In genomic region chr2:118223487-118224136, GRCh38 we compare ENCODE assay signal across 8 cellular contexts.
DNase-seq lines count a peak whose midpoint lies in the region; ATAC-seq and TF ChIP-seq lines count a peak whose summit lies in the region.

No MANE protein-coding gene starts in this region.

- H3K36me3 ChIP-seq in MG63 (no peaks in the 10 kb centered on the region), esophagus squamous epithelium (no peaks in the 10 kb centered on the region), skeletal muscle tissue (ENCODE audit: control insufficient read depth in 3 of 3, insufficient read depth in 3 of 3, low read length in 3 of 3) (no peaks in the 10 kb centered on the region)

- intact Hi-C loops in esophagus squamous epithelium (cut with DNase I) = no loop called here

- TF ChIP-seq CTCF in AG04450 (IDR thresholded peaks at IDR 0.05; ENCODE audit: low read depth, low read length) (no peak), esophagus squamous epithelium (IDR thresholded peaks at IDR 0.05) (no peak)

- WGBS in esophagus squamous epithelium, 2 donors = 7 to 17% methylated on average over 24 to 28 of the region's 30 CpGs

- CTCF ChIA-PET in AG04450 (lab: Charles Lee) = interaction anchor here (0.6 to 4.3 kb wide), 8 partner anchors 10 to 649 kb away, joined by 3 to 61 read pairs (median 4); no protein-coding TSS in a partner anchor

- POLR2A ChIA-PET in AG04450 (lab: Yijun Ruan, JAX) = no interaction called here

- H3K9ac ChIP-seq in skeletal muscle tissue (ENCODE audit: low read depth in 1 of 3, low read length in 3 of 3) = peak overlapping the region; percentile 71 to 82 (median 82)

- H3K4me1 ChIP-seq in esophagus squamous epithelium (peaks cover 7 to 17% (median 9%) of the 10 kb centered on the region in 3 donors), skeletal muscle tissue (ENCODE audit: control insufficient read depth in 3 of 3, insufficient read depth in 3 of 3, low read length in 3 of 3) (peaks cover 8 to 9% (median 9%) of the 10 kb centered on the region in 3 donors)

- DNase-seq in AG04450 (ENCODE audit: low read depth, low spot score) = no peak
- DNase-seq in MG63 = peak; percentile 20
- DNase-seq in esophagus squamous epithelium (lab: John Stamatoyannopoulos, UW) = no peak
- no peak for DNase-seq in NOMO-1 treated with dmso at 0.1 percent for 144 hours (lab: John Stamatoyannopoulos, UW; ENCODE audit: unreplicated experiment)
- no peak for DNase-seq in activated CD4-positive, alpha-beta T cell treated with anti-CD3 and anti-CD28 coated beads, Interleukin-2, amount 50 U/mL, for 1 hour

- ATAC-seq in GM19452 (IDR thresholded peaks at IDR 0.05; ENCODE audit: unreplicated experiment) (peak; percentile 14), GM19324 (IDR thresholded peaks at IDR 0.05; ENCODE audit: low FRiP score, unreplicated experiment) (no peak)

- TF ChIP-seq POLR2A in esophagus squamous epithelium (IDR thresholded peaks at IDR 0.05) = no peak

- peaks cover 50% of the 10 kb centered on the region for H3K27me3 ChIP-seq in AG04450 (ENCODE audit: control insufficient read depth, insufficient read depth, low read length)
- H3K27me3 ChIP-seq in MG63 = no peaks in the 10 kb centered on the region
- H3K27me3 ChIP-seq in esophagus squamous epithelium = peaks cover 11 to 100% (median 28%) of the 10 kb centered on the region in 4 donors
- peaks cover 18 to 24% (median 21%) of the 10 kb centered on the region in 3 donors for H3K27me3 ChIP-seq in skeletal muscle tissue (ENCODE audit: control insufficient read depth in 3 of 3, insufficient read depth in 3 of 3, low read length in 3 of 3)

- peaks cover 5% of the 10 kb centered on the region; the same call in 1 of the 2 replicates for H3K9me3 ChIP-seq in AG04450 (ENCODE audit: control insufficient read depth, insufficient read depth, low read length)
- no peaks in the 10 kb centered on the region for H3K9me3 ChIP-seq in MG63
- no peaks in the 10 kb centered on the region for H3K9me3 ChIP-seq in esophagus squamous epithelium
- H3K9me3 ChIP-seq in skeletal muscle tissue (ENCODE audit: control insufficient read depth in 3 of 3, low read length in 3 of 3) = no peaks in the 10 kb centered on the region

- H3K27ac ChIP-seq in AG04450 (ENCODE audit: low read depth, low read length) = no peak overlapping the region
- H3K27ac ChIP-seq in esophagus squamous epithelium = no peak overlapping the region
- H3K27ac ChIP-seq in skeletal muscle tissue (ENCODE audit: low read depth, low read length) = peak overlapping the region; percentile 77

- H3K4me3 ChIP-seq in AG04450 (ENCODE audit: low read depth, low read length) = peak overlapping the region; percentile 44
- H3K4me3 ChIP-seq in MG63 = peak overlapping the region; percentile 47
- peak overlapping the region; percentile 8 to 67 (median 40) for H3K4me3 ChIP-seq in esophagus squamous epithelium
- H3K4me3 ChIP-seq in skeletal muscle tissue (ENCODE audit: low read length in 3 of 3) = peak overlapping the region; percentile 65 to 74 (median 70)
